ENCODE assay signal across 9 cellular contexts in the genomic region with DNA sequence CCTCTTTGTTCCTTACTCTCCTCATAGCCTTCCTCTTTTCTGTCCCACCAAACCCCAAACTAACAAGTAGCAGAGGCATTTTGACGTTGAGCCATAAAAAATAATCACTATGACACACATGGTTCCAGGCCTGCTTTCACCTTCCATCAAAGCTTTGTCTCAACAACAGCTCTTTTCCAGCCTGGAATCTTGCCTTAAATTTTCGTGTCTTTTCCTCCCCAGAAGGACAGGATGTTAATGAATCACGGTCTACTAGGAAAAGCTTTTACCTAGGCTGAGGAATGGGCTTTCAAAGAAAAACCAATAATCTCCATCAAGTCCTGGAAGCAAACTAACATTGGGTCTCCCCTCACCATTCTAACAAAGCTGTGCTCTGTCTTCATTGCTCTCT.
DNase-seq lines count a peak whose midpoint lies in the region; ATAC-seq and TF ChIP-seq lines count a peak whose summit lies in the region.
"Had no signal": no experiment of that assay in that cellular context is flagged by ENCODE, and none has a peak within 500 bp of the region (broad histone marks: within the 10 kb centered on the region; RNA-seq: fewer than 3 reads in every experiment).

No MANE protein-coding gene starts in this region.

- intact Hi-C loops in psoas muscle (cut with DNase I), result no loop called here

- H3K27ac Mint-ChIP-seq in CD8-positive, alpha-beta memory T cell, result peak overlapping the region; percentile 0 to 81 (median 73)

- H3K4me3 ChIP-seq in CD8-positive, alpha-beta memory T cell (ENCODE audit: low read length), result no peak overlapping the region
- H3K4me3 ChIP-seq in SJSA1 (no peak overlapping the region), esophagus (ENCODE audit: low read depth in 1 of 2, low read length in 2 of 2) (no peak overlapping the region), psoas muscle (peak overlapping the region; percentile 0)

- H3K9me3 ChIP-seq in CD8-positive, alpha-beta memory T cell (ENCODE audit: low read length), result no peaks in the 10 kb centered on the region
- H3K9me3 ChIP-seq in SJSA1 (replicated peaks) (no peaks in the 10 kb centered on the region), esophagus (ENCODE audit: control insufficient read depth in 2 of 2, insufficient read depth in 1 of 2, low read depth in 1 of 2, low read length in 1 of 2) (no peaks in the 10 kb centered on the region), psoas muscle (no peaks in the 10 kb centered on the region)

- no peak for TF ChIP-seq CTCF in psoas muscle (IDR thresholded peaks at IDR 0.05)

- peaks cover 25% of the 10 kb centered on the region for H3K4me1 ChIP-seq in CD8-positive, alpha-beta memory T cell (ENCODE audit: insufficient read depth, low read length)
- H3K4me1 ChIP-seq in SJSA1 (replicated peaks), result peaks cover 34% of the 10 kb centered on the region
- H3K4me1 ChIP-seq in esophagus (ENCODE audit: control insufficient read depth in 2 of 2, insufficient read depth in 2 of 2, low read length in 1 of 2), result no peaks in the 10 kb centered on the region
- H3K4me1 ChIP-seq in psoas muscle, result peaks cover 12% of the 10 kb centered on the region

- ATAC-seq in psoas muscle (peak in 1 of 4 donors; percentile 5), GM18517 (IDR thresholded peaks at IDR 0.05; ENCODE audit: unreplicated experiment) (no peak)

- no peaks in the 10 kb centered on the region for H3K27me3 ChIP-seq in CD8-positive, alpha-beta memory T cell (ENCODE audit: insufficient read depth, low read length, poor library complexity, severe bottlenecking)
- H3K27me3 ChIP-seq in SJSA1 (replicated peaks), result no peaks in the 10 kb centered on the region
- H3K27me3 ChIP-seq in esophagus (ENCODE audit: control insufficient read depth in 1 of 2, insufficient read depth in 2 of 2, low read length in 2 of 2), result no peaks in the 10 kb centered on the region
- H3K27me3 ChIP-seq in psoas muscle (ENCODE audit: insufficient read depth in 3 of 3, low read length in 2 of 3), result no peaks in the 10 kb centered on the region

- H3K27ac ChIP-seq in CD8-positive, alpha-beta memory T cell (ENCODE audit: low read depth, low read length), result no peak overlapping the region
- H3K27ac ChIP-seq in SJSA1, result peak overlapping the region; percentile 40
- peak overlapping the region; percentile 31 to 48 for H3K27ac ChIP-seq in esophagus (ENCODE audit: low read depth in 2 of 2, low read length in 1 of 2)
- H3K27ac ChIP-seq in psoas muscle, result peak overlapping the region; percentile 56

- 24 to 30% methylated on average over 3 of the region's 3 CpGs for WGBS in esophagus, 2 donors
- WGBS in psoas muscle, 3 donors, result 18 to 40% (median 26%) methylated on average over 3 of the region's 3 CpGs

- H3K36me3 ChIP-seq in CD8-positive, alpha-beta memory T cell (ENCODE audit: insufficient read depth, low read length), result no peaks in the 10 kb centered on the region
- H3K36me3 ChIP-seq in SJSA1, result no peaks in the 10 kb centered on the region
- no peaks in the 10 kb centered on the region for H3K36me3 ChIP-seq in esophagus (ENCODE audit: control insufficient read depth in 2 of 2, insufficient read depth in 2 of 2, low read length in 1 of 2)
- no peaks in the 10 kb centered on the region for H3K36me3 ChIP-seq in psoas muscle (ENCODE audit: insufficient read depth in 1 of 2, low read depth in 1 of 2)

- POLR2A ChIA-PET in CD8-positive, alpha-beta memory T cell (lab: Charles Lee), result interaction anchor here (0.6 kb wide), 1 partner anchor 118 kb away, joined by 4 read pairs; no protein-coding TSS in a partner anchor

- peak overlapping the region in 6 of 7 donors; percentile 6 to 49 (median 34) for H3K4me3 Mint-ChIP-seq in CD8-positive, alpha-beta memory T cell

- peaks cover 27 to 40% (median 34%) of the 10 kb centered on the region in 3 donors for H3K4me1 Mint-ChIP-seq in CD8-positive, alpha-beta memory T cell

- CTCF ChIA-PET in CD8-positive, alpha-beta memory T cell (lab: Charles Lee), result interaction anchor here (1.0 to 2.1 kb wide), 4 partner anchors 8 to 124 kb away, joined by 3 to 5 read pairs (median 3); no protein-coding TSS in a partner anchor

- no peaks in the 10 kb centered on the region for H3K27me3 Mint-ChIP-seq in CD8-positive, alpha-beta memory T cell

- H3K9me3 Mint-ChIP-seq in CD8-positive, alpha-beta memory T cell, result no peaks in the 10 kb centered on the region

- H3K36me3 Mint-ChIP-seq in CD8-positive, alpha-beta memory T cell, result no peaks in the 10 kb centered on the region

- DNase-seq in CD8-positive, alpha-beta memory T cell, result no peak
- DNase-seq in SJSA1 (ENCODE audit: low read depth in 1 of 2, low spot score in 2 of 2), result no peak
- no peak for DNase-seq in psoas muscle
- DNase-seq in HUDEP-2 (lab: John Stamatoyannopoulos, UW; ENCODE audit: unreplicated experiment in 76 of 76), result no peak
- no peak for DNase-seq in GM19238 (ENCODE audit: insufficient read length, low spot score)
- no peak for DNase-seq in effector CD4-positive, alpha-beta T cell
- DNase-seq: stimulated activated CD8-positive, alpha-beta memory T cell treated with anti-CD3 and anti-CD28 coated beads, Interleukin-4, amount 100 ng/mL, for 48 hours had no signal
